Comparison of ENCODE assay signal across 13 cellular contexts in the genomic region with DNA sequence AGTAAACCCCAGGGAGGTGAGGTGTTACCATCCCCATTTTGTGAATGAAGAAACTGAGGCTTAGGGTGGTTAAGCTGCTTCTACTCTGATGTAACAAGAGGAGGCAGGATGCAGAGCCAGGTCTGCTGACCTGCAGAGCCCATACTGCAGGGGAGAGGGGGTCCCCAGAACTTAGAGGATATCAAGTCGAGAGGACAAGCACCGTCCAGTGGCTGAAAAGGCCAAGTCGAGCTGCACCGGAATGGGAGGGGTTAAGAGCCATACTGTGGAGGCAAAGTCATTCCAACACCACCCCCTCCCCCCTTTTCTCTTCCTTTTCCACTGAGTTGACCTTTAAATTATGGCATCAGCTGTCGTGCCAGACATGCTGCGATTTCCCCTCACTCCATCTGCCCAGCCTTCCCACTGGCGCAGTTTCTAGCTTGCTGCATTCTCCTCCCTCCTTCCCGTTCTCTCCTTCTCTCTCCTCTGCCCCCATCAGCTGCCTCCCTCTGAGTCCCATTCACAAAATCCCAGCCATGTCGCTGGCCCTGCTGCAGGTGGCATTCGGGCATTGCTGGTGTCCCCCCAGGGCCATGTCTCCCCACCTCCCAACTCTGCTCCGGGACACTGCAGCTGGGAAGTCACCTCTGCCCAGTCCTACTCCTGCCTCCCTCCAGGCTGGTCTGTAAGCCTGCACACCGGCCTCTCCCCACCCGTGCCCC.
"Had no signal": no experiment of that assay in that cellular context is flagged by ENCODE, and none has a peak within 500 bp of the region (broad histone marks: within the 10 kb centered on the region; RNA-seq: fewer than 3 reads in every experiment).

No MANE protein-coding gene starts in this region.

- DNase-seq: activated CD4-positive, alpha-beta memory T cell treated with anti-CD3 and anti-CD28 coated beads, Interleukin-2, amount 10 ng/mL, durations not matched to agents 7 days and 5 days; activated CD4-positive, alpha-beta T cell treated with anti-CD3 and anti-CD28 coated beads for 36 hours; activated naive CD4-positive, alpha-beta T cell treated with anti-CD3 and anti-CD28 coated beads, Interleukin-2, amount 10 ng/mL, durations not matched to agents 7 days and 5 days; central memory CD4-positive, alpha-beta T cell; hypothalamus; left cardiac atrium; pancreas; small intestine; T1000; uterus had no signal

- H3K4me3 ChIP-seq: lung, pancreas, tibial artery, uterus had no signal

- H3K27me3 ChIP-seq: pancreas, tibial artery, uterus had no signal

- H3K9me3 ChIP-seq: pancreas, tibial artery, uterus had no signal

- H3K27ac ChIP-seq: pancreas, tibial artery, uterus, VCaP had no signal

- H3K36me3 ChIP-seq: pancreas, tibial artery, uterus had no signal

- H3K4me1 ChIP-seq: pancreas, uterus had no signal
